1 cellular context compared by ENCODE assay signal in the genomic region with DNA sequence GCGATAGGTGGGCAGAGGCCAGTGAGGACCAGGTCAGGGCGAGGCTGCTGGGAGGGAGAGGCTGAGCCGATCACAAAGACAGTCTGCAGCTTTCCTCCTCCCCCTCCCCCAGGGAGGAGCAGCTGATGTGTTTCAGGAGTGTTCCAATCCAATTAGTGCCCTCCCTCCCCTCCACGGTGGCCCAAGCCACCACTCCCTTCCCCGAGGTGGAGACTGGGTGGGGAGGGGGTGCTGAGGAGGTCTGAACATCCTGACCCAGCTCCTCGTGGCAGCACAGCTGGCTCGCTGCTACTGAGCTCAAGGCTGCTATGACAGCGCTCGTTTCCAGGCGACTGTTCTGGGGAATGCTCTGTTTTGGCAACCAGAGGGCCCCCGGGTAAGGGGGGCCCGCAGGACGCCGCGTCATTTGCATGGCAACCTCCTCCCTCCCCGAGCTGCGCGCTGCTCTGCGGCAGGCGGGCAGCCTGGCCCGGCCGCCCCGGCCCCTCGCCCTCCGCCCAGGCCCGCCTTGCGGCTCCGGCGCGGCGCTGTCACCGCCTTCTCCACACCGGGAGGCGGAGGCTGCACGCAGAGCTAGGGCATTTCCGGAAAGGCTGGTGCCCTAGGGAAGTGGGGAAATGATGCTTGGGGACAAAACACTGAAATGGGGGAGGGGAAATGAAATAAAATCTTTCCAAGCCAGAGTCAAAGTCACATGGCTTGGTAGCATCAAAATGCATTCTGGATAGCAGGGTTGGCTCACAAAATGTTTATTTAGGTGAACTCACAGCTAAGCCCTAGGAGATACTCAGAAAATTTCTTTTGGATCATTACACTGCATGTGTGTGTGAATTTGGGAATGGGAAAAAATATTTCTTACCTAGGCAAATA.
A peak's percentile ranks its signal among the peaks of the same experiment; 100 is the strongest.
TF ChIP-seq lines count a peak whose summit lies in the region.

No MANE protein-coding gene starts in this region.

TF ChIP-seq in HEK293, 187 proteins besides CTCF, POLR2A, EP300 and RAD21 (continued from another document and continues in another):
- TF ChIP-seq SP2 (tag by site-specific recombination; IDR thresholded peaks at IDR 0.05) (peak; percentile 79), ZNF10 (tag by site-specific recombination; IDR thresholded peaks at IDR 0.05) (no peak; the same call in 1 of the 2 replicates), ZNF341 (tag by site-specific recombination; IDR thresholded peaks at IDR 0.05; ENCODE audit: low read depth) (peak; percentile 99), YY2 (tag by site-specific recombination; IDR thresholded peaks at IDR 0.05) (no peak), ZNF366 (tag by site-specific recombination; conservative IDR thresholded peaks at IDR 0.05) (peak; percentile 75), MEIS1 (CRISPR knock-in tag; IDR thresholded peaks at IDR 0.05; ENCODE audit: borderline replicate concordance) (no peak), KLF10 (tag by site-specific recombination; IDR thresholded peaks at IDR 0.05) (peak; percentile 15; the same call in 1 of the 2 replicates), GLIS2 (tag by site-specific recombination; IDR thresholded peaks at IDR 0.05) (peak; percentile 80), ZNF416 (tag by site-specific recombination; IDR thresholded peaks at IDR 0.05) (no peak), ZSCAN30 (tag by site-specific recombination; IDR thresholded peaks at IDR 0.05) (peak; percentile 67), ZNF214 (tag by site-specific recombination; IDR thresholded peaks at IDR 0.05; ENCODE audit: borderline replicate concordance) (no peak), OSR2 (tag by site-specific recombination; IDR thresholded peaks at IDR 0.05) (peak; percentile 92), ZFP41 (tag by site-specific recombination; IDR thresholded peaks at IDR 0.05; ENCODE audit: borderline replicate concordance) (no peak), BCL11A (tag by site-specific recombination; IDR thresholded peaks at IDR 0.05; ENCODE audit: low read depth) (peak; percentile 22; the same call in 1 of the 2 replicates), ZFHX2 (tag by site-specific recombination; conservative IDR thresholded peaks at IDR 0.05) (peak; percentile 15; the same call in 1 of the 2 replicates), ZBTB8A (tag by site-specific recombination; IDR thresholded peaks at IDR 0.05) (peak; percentile 79), ZBTB48 (tag by site-specific recombination; IDR thresholded peaks at IDR 0.05) (peak; percentile 94), ZNF169 (tag by site-specific recombination; IDR thresholded peaks at IDR 0.05) (no peak), ZSCAN23 (tag by site-specific recombination; IDR thresholded peaks at IDR 0.05) (0 out of 2 replicates have a peak, but pooled peaks have one; percentile 19), ZNF184 (tag by site-specific recombination; IDR thresholded peaks at IDR 0.05) (peak; percentile 76; the same call in 1 of the 2 replicates), HOXD13 (CRISPR knock-in tag; IDR thresholded peaks at IDR 0.05; ENCODE audit: borderline replicate concordance) (no peak), ZNF560 (tag by site-specific recombination; IDR thresholded peaks at IDR 0.05; ENCODE audit: borderline replicate concordance) (no peak), ZNF629 (tag by site-specific recombination; IDR thresholded peaks at IDR 0.05) (peak; percentile 66), ZNF670 (tag by site-specific recombination; IDR thresholded peaks at IDR 0.05; ENCODE audit: low read depth) (no peak), SCRT2 (tag by site-specific recombination; IDR thresholded peaks at IDR 0.05) (no peak), ZNF37A (tag by site-specific recombination; IDR thresholded peaks at IDR 0.05) (peak; percentile 56; the same call in 1 of the 2 replicates), ZBTB1 (tag by site-specific recombination; IDR thresholded peaks at IDR 0.05) (no peak), ZEB2 (tag by site-specific recombination; IDR thresholded peaks at IDR 0.05) (peak; percentile 81), ZNF664 (tag by site-specific recombination; IDR thresholded peaks at IDR 0.05) (peak; percentile 55), ZNF600 (tag by site-specific recombination; IDR thresholded peaks at IDR 0.05) (peak; percentile 99), ZNF335 (tag by site-specific recombination; conservative IDR thresholded peaks at IDR 0.05) (no peak; the same call in 1 of the 2 replicates), ZNF394 (tag by site-specific recombination; IDR thresholded peaks at IDR 0.05; ENCODE audit: borderline replicate concordance) (peak; percentile 86), ZXDB (tag by site-specific recombination; IDR thresholded peaks at IDR 0.05) (peak; percentile 9; the same call in 1 of the 2 replicates), ZBTB17 (tag by site-specific recombination; IDR thresholded peaks at IDR 0.05) (peak; percentile 72; the same call in 1 of the 2 replicates), WT1 (tag by site-specific recombination; IDR thresholded peaks at IDR 0.05) (peak; percentile 100), ZBTB21 (tag by site-specific recombination; IDR thresholded peaks at IDR 0.05) (no peak), GLIS1 (tag by site-specific recombination; IDR thresholded peaks at IDR 0.05) (peak; percentile 78), KLF8 (tag by site-specific recombination; IDR thresholded peaks at IDR 0.05) (peak; percentile 71)
- TF ChIP-seq, protein P1, sequence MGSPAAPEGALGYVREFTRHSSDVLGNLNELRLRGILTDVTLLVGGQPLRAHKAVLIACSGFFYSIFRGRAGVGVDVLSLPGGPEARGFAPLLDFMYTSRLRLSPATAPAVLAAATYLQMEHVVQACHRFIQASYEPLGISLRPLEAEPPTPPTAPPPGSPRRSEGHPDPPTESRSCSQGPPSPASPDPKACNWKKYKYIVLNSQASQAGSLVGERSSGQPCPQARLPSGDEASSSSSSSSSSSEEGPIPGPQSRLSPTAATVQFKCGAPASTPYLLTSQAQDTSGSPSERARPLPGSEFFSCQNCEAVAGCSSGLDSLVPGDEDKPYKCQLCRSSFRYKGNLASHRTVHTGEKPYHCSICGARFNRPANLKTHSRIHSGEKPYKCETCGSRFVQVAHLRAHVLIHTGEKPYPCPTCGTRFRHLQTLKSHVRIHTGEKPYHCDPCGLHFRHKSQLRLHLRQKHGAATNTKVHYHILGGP (tag by site-specific recombination; IDR thresholded peaks at IDR 0.05) = no peak
- TF ChIP-seq, protein P2, sequence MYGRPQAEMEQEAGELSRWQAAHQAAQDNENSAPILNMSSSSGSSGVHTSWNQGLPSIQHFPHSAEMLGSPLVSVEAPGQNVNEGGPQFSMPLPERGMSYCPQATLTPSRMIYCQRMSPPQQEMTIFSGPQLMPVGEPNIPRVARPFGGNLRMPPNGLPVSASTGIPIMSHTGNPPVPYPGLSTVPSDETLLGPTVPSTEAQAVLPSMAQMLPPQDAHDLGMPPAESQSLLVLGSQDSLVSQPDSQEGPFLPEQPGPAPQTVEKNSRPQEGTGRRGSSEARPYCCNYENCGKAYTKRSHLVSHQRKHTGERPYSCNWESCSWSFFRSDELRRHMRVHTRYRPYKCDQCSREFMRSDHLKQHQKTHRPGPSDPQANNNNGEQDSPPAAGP (tag by site-specific recombination; IDR thresholded peaks at IDR 0.05) = peak; percentile 95
- TF ChIP-seq, protein P3, sequence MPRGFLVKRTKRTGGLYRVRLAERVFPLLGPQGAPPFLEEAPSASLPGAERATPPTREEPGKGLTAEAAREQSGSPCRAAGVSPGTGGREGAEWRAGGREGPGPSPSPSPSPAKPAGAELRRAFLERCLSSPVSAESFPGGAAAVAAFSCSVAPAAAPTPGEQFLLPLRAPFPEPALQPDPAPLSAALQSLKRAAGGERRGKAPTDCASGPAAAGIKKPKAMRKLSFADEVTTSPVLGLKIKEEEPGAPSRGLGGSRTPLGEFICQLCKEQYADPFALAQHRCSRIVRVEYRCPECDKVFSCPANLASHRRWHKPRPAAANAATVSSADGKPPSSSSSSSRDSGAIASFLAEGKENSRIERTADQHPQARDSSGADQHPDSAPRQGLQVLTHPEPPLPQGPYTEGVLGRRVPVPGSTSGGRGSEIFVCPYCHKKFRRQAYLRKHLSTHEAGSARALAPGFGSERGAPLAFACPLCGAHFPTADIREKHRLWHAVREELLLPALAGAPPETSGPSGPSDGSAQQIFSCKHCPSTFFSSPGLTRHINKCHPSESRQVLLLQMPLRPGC (tag by site-specific recombination; IDR thresholded peaks at IDR 0.05) = peak; percentile 79
- TF ChIP-seq, protein P4, sequence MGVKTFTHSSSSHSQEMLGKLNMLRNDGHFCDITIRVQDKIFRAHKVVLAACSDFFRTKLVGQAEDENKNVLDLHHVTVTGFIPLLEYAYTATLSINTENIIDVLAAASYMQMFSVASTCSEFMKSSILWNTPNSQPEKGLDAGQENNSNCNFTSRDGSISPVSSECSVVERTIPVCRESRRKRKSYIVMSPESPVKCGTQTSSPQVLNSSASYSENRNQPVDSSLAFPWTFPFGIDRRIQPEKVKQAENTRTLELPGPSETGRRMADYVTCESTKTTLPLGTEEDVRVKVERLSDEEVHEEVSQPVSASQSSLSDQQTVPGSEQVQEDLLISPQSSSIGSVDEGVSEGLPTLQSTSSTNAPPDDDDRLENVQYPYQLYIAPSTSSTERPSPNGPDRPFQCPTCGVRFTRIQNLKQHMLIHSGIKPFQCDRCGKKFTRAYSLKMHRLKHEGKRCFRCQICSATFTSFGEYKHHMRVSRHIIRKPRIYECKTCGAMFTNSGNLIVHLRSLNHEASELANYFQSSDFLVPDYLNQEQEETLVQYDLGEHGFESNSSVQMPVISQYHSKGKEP (tag by site-specific recombination; IDR thresholded peaks at IDR 0.05) = peak; percentile 77
- TF ChIP-seq, protein P5, sequence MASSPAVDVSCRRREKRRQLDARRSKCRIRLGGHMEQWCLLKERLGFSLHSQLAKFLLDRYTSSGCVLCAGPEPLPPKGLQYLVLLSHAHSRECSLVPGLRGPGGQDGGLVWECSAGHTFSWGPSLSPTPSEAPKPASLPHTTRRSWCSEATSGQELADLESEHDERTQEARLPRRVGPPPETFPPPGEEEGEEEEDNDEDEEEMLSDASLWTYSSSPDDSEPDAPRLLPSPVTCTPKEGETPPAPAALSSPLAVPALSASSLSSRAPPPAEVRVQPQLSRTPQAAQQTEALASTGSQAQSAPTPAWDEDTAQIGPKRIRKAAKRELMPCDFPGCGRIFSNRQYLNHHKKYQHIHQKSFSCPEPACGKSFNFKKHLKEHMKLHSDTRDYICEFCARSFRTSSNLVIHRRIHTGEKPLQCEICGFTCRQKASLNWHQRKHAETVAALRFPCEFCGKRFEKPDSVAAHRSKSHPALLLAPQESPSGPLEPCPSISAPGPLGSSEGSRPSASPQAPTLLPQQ (tag by site-specific recombination; IDR thresholded peaks at IDR 0.05) = peak; percentile 76
- TF ChIP-seq, protein P6, sequence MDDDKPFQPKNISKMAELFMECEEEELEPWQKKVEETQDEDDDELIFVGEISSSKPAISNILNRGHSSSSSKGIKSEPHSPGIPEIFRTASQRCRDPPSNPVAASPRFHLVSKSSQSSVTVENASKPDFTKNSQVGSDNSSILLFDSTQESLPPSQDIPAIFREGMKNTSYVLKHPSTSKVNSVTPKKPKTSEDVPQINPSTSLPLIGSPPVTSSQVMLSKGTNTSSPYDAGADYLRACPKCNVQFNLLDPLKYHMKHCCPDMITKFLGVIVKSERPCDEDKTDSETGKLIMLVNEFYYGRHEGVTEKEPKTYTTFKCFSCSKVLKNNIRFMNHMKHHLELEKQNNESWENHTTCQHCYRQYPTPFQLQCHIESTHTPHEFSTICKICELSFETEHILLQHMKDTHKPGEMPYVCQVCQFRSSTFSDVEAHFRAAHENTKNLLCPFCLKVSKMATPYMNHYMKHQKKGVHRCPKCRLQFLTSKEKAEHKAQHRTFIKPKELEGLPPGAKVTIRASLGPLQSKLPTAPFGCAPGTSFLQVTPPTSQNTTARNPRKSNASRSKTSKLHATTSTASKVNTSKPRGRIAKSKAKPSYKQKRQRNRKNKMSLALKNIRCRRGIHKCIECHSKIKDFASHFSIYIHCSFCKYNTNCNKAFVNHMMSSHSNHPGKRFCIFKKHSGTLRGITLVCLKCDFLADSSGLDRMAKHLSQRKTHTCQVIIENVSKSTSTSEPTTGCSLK (tag by site-specific recombination; IDR thresholded peaks at IDR 0.05) = no peak
- TF ChIP-seq, protein P7, sequence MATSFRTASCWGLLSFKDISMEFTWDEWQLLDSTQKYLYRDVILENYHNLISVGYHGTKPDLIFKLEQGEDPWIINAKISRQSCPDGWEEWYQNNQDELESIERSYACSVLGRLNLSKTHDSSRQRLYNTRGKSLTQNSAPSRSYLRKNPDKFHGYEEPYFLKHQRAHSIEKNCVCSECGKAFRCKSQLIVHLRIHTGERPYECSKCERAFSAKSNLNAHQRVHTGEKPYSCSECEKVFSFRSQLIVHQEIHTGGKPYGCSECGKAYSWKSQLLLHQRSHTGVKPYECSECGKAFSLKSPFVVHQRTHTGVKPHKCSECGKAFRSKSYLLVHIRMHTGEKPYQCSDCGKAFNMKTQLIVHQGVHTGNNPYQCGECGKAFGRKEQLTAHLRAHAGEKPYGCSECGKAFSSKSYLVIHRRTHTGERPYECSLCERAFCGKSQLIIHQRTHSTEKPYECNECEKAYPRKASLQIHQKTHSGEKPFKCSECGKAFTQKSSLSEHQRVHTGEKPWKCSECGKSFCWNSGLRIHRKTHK (tag by site-specific recombination; IDR thresholded peaks at IDR 0.05) = no peak
- TF ChIP-seq, protein P8, sequence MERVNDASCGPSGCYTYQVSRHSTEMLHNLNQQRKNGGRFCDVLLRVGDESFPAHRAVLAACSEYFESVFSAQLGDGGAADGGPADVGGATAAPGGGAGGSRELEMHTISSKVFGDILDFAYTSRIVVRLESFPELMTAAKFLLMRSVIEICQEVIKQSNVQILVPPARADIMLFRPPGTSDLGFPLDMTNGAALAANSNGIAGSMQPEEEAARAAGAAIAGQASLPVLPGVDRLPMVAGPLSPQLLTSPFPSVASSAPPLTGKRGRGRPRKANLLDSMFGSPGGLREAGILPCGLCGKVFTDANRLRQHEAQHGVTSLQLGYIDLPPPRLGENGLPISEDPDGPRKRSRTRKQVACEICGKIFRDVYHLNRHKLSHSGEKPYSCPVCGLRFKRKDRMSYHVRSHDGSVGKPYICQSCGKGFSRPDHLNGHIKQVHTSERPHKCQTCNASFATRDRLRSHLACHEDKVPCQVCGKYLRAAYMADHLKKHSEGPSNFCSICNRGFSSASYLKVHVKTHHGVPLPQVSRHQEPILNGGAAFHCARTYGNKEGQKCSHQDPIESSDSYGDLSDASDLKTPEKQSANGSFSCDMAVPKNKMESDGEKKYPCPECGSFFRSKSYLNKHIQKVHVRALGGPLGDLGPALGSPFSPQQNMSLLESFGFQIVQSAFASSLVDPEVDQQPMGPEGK (tag by site-specific recombination; IDR thresholded peaks at IDR 0.05) = peak; percentile 83
